11 cellular contexts compared by ENCODE assay signal in genomic region chr17:82234211-82235055, GRCh38. TPM values are rescaled to one million over a fixed set of nuclear protein-coding genes. Genes with fewer than 3 reads are reported as not detected.
A peak's percentile ranks its signal among the peaks of the same experiment; 100 is the strongest.
DNase-seq lines count a peak whose midpoint lies in the region; ATAC-seq lines count a peak whose summit lies in the region.
"Had no signal": no experiment of that assay in that cellular context is flagged by ENCODE, and none has a peak within 500 bp of the region (broad histone marks: within the 10 kb centered on the region; RNA-seq: fewer than 3 reads in every experiment).

No MANE protein-coding gene starts in this region.

- H3K4me2 ChIP-seq in Karpas-422 (ENCODE audit: low read depth, low read length, poor library complexity, severe bottlenecking): peak overlapping the region; percentile 42

- H3K4me3 ChIP-seq in Karpas-422 (ENCODE audit: low read length) (no peak overlapping the region), skeletal muscle tissue (ENCODE audit: low read length in 3 of 3) (peak overlapping the region in 2 of 3 donors; percentile 23 to 54)
- H3K4me3 ChIP-seq: upper lobe of left lung had no signal

- H3K27me3 ChIP-seq in Karpas-422 (ENCODE audit: low read length) (no peaks in the 10 kb centered on the region), skeletal muscle tissue (ENCODE audit: control insufficient read depth in 3 of 3, insufficient read depth in 3 of 3, low read length in 3 of 3) (no peaks in the 10 kb centered on the region)
- H3K27me3 ChIP-seq: upper lobe of left lung had no signal

- peaks cover 12% of the 10 kb centered on the region for H3K4me1 ChIP-seq in Karpas-422 (ENCODE audit: low read length)
- H3K4me1 ChIP-seq in skeletal muscle tissue (ENCODE audit: control insufficient read depth in 3 of 3, insufficient read depth in 3 of 3, low read length in 3 of 3): peaks cover 80 to 87% (median 86%) of the 10 kb centered on the region in 3 donors

- H3K36me3 ChIP-seq in Karpas-422 (ENCODE audit: insufficient read depth, low read length) (no peaks in the 10 kb centered on the region), skeletal muscle tissue (ENCODE audit: control insufficient read depth in 3 of 3, insufficient read depth in 3 of 3, low read length in 3 of 3) (peaks cover 0 to 9% (median 7%) of the 10 kb centered on the region in 3 donors)

- no peaks in the 10 kb centered on the region for H3K9me2 ChIP-seq in Karpas-422 (replicated peaks; ENCODE audit: insufficient read depth, low read length)

- peaks cover 27% of the 10 kb centered on the region; the same call in 1 of the 2 replicates for H4K20me1 ChIP-seq in Karpas-422 (ENCODE audit: insufficient read depth, low read depth, low read length)

- H3K9ac ChIP-seq in Karpas-422 (ENCODE audit: low read length) (peak overlapping the region; percentile 17; the same call in 1 of the 2 replicates), skeletal muscle tissue (ENCODE audit: low read depth in 1 of 3, low read length in 3 of 3) (peak overlapping the region in 2 of 3 donors; percentile 70 to 81)

- H2AFZ ChIP-seq in Karpas-422 (ENCODE audit: low read length): no peak overlapping the region

- H3K27ac ChIP-seq in Karpas-422 (ENCODE audit: low read length): no peak overlapping the region
- no peak overlapping the region for H3K27ac ChIP-seq in skeletal muscle tissue (ENCODE audit: low read depth, low read length)

- H3K9me3 ChIP-seq in Karpas-422 (ENCODE audit: low read length) (no peaks in the 10 kb centered on the region), skeletal muscle tissue (ENCODE audit: control insufficient read depth in 3 of 3, low read length in 3 of 3) (no peaks in the 10 kb centered on the region)
- H3K9me3 ChIP-seq: upper lobe of left lung had no signal

- DNase-seq in NCI-H345 (lab: John Stamatoyannopoulos, UW) (peak; percentile 49), NCI-H345 treated with DMSO at 0.1 percent for 48 hours (lab: John Stamatoyannopoulos, UW; ENCODE audit: unreplicated experiment) (no peak), Karpas-422 (peak; percentile 63), C1 segment of cervical spinal cord (lab: John Stamatoyannopoulos, UW) (no peak), CD1c-positive myeloid dendritic cell (ENCODE audit: extremely low spot score) (no peak)
- DNase-seq: MM.1S, occipital lobe had no signal

- no peaks in the 10 kb centered on the region for H3K79me2 ChIP-seq in Karpas-422 (ENCODE audit: low read length)

- ATAC-seq in esophagus mucosa (peak; percentile 7), GM18858 (IDR thresholded peaks at IDR 0.05; ENCODE audit: unreplicated experiment) (no peak)

RNA-seq across cellular contexts. Expression of gene SLC16A3, which starts 5.6 kb away (rescaled TPM):
- total RNA-seq in Karpas-422 (2014; rRNA removed; shearing (Covaris generic); ENCODE audit: low replicate concordance): 0.67 and 6.0 TPM in 2 replicates
- total RNA-seq in esophagus mucosa: 50.0 TPM
- total RNA-seq in skeletal muscle tissue: 13.0 TPM

RNA-seq across cellular contexts. Expression of gene CCDC57, which starts 21.8 kb away (rescaled TPM):
- 31.3 and 37.4 TPM in 2 replicates for total RNA-seq in Karpas-422 (2014; rRNA removed; shearing (Covaris generic); ENCODE audit: low replicate concordance)
- total RNA-seq in esophagus mucosa: 23.2 TPM
- 11.5 TPM for total RNA-seq in skeletal muscle tissue

RNA-seq across cellular contexts. Expression of gene CSNK1D, which starts 39.1 kb away (rescaled TPM):
- total RNA-seq in Karpas-422 (2014; rRNA removed; shearing (Covaris generic); ENCODE audit: low replicate concordance): 27.1 and 30.6 TPM in 2 replicates
- 65.7 TPM for total RNA-seq in esophagus mucosa
- 21.4 TPM for total RNA-seq in skeletal muscle tissue

Comparison
In these comparisons a context has a peak if more than half of its experiments do, and no peak if none do; other contexts are left out.
1. DNase-seq: peak in NCI-H345 (single experiment) and Karpas-422 (single experiment); none in NCI-H345 treated with DMSO at 0.1 percent for 48 hours (single experiment), C1 segment of cervical spinal cord (0 of 14) and CD1c-positive myeloid dendritic cell (single experiment).